ENCODE assay signal across 10 cellular contexts in the genomic region with DNA sequence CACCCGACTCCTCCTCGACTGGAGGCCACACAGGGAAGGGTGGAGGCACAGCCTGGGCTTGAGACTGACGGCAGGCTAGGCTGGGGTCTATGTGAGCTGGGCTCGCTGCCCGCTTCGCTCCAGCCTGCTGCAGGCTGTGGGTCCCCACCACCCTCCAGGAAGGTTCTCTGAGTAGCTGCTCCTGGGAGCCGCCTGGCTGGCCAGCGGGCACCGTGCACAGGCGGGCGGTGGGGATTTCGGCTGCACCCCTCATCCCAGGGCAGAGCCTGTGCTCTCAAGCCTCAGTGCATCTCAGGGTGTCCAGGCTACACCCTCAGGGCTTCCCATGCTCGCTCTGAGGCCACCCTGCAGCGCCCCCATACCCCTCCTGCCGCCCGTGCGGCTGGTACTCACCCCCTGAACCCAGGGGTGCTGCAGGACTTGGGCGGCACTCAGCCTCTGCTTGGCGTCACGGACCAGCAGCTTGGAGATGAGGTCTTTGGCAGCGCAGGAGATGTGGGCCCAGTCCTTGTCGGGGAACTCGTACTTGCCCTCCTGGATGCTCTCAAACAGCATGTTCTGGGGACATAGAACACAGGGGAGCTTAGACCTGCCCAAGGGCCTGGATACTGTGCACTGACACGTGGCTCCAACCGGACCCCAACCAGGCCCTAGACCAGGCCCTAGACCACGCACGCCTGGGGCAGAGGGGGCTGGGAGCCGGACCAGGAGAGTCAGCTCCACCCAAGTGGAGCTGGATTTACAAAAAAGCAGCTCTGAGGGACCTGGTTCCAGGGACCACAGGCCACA. TPM values are rescaled to one million over a fixed set of nuclear protein-coding genes. Genes with fewer than 3 reads are reported as not detected.
DNase-seq lines count a peak whose midpoint lies in the region; ATAC-seq and TF ChIP-seq lines count a peak whose summit lies in the region.
"Had no signal": no experiment of that assay in that cellular context is flagged by ENCODE, and none has a peak within 500 bp of the region (broad histone marks: within the 10 kb centered on the region; RNA-seq: fewer than 3 reads in every experiment).

No MANE protein-coding gene starts in this region.

- H3K27ac Mint-ChIP-seq in CD4-positive, CD25-positive, alpha-beta regulatory T cell = peak overlapping the region in 2 of 3 donors; percentile 89 to 92
- H3K27ac Mint-ChIP-seq: HFFc6 had no signal

- H3K27me3 Mint-ChIP-seq in CD4-positive, CD25-positive, alpha-beta regulatory T cell = no peaks in the 10 kb centered on the region

- H3K27me3 ChIP-seq in CD4-positive, CD25-positive, alpha-beta regulatory T cell (ENCODE audit: control insufficient read depth, insufficient read depth, low read length) = no peaks in the 10 kb centered on the region
- H3K27me3 ChIP-seq in NT2/D1 (ENCODE audit: insufficient read depth, insufficient read length) (no peaks in the 10 kb centered on the region), osteoblast (ENCODE audit: insufficient read depth, low read length) (no peaks in the 10 kb centered on the region)
- no peaks in the 10 kb centered on the region for H3K27me3 ChIP-seq in effector memory CD4-positive, alpha-beta T cell (replicated peaks; ENCODE audit: control insufficient read depth, insufficient read depth, low read length, poor library complexity, severe bottlenecking)

- H3K4me1 ChIP-seq in CD4-positive, CD25-positive, alpha-beta regulatory T cell (ENCODE audit: control insufficient read depth, insufficient read depth, low read length, poor library complexity, severe bottlenecking) = peaks cover 51% of the 10 kb centered on the region
- H3K4me1 ChIP-seq in NT2/D1 (ENCODE audit: insufficient read depth, insufficient read length) (peaks cover 41% of the 10 kb centered on the region), osteoblast (ENCODE audit: insufficient read depth, low read length) (peaks cover 6% of the 10 kb centered on the region)
- H3K4me1 ChIP-seq in effector memory CD4-positive, alpha-beta T cell (ENCODE audit: control insufficient read depth, insufficient read depth, low read length, poor library complexity, severe bottlenecking) = peaks cover 44% of the 10 kb centered on the region

- peaks cover 3% of the 10 kb centered on the region for H3K36me3 Mint-ChIP-seq in CD4-positive, CD25-positive, alpha-beta regulatory T cell

- DNase-seq in CD4-positive, CD25-positive, alpha-beta regulatory T cell = no peak
- DNase-seq in NT2/D1 (ENCODE audit: low read depth, low spot score) (no peak), osteoblast (ENCODE audit: insufficient read length, low spot score, missing footprints) (peak; percentile 92), A172 (ENCODE audit: low spot score) (no peak)
- no peak for DNase-seq in effector memory CD4-positive, alpha-beta T cell
- DNase-seq: HFFc6, NCI-H187 treated with DMSO at 0.1 percent for 48 hours had no signal

- H3K4me3 ChIP-seq in CD4-positive, CD25-positive, alpha-beta regulatory T cell (ENCODE audit: low read depth, low read length) = no peak overlapping the region
- H3K4me3 ChIP-seq in NT2/D1 (ENCODE audit: insufficient read length, low read depth) (no peak overlapping the region), osteoblast (ENCODE audit: insufficient read depth, low read length) (no peak overlapping the region)
- H3K4me3 ChIP-seq in effector memory CD4-positive, alpha-beta T cell (ENCODE audit: insufficient read depth, low read depth, low read length, poor library complexity, severe bottlenecking) = peak overlapping the region; percentile 44

- H3K79me2 ChIP-seq in osteoblast (ENCODE audit: insufficient read depth, low read length) = peaks cover 9% of the 10 kb centered on the region

- peak overlapping the region; percentile 84 for H3K9ac ChIP-seq in NT2/D1 (ENCODE audit: insufficient read length, low read depth)

- no peaks in the 10 kb centered on the region for H3K9me3 ChIP-seq in CD4-positive, CD25-positive, alpha-beta regulatory T cell (ENCODE audit: control insufficient read depth in 2 of 2, low read length in 2 of 2)
- H3K9me3 ChIP-seq in NT2/D1 (ENCODE audit: insufficient read depth, low read length) (no peaks in the 10 kb centered on the region), osteoblast (ENCODE audit: low read depth, low read length) (peaks cover under 1% of the 10 kb centered on the region)
- no peaks in the 10 kb centered on the region for H3K9me3 ChIP-seq in effector memory CD4-positive, alpha-beta T cell (ENCODE audit: control insufficient read depth, low read length)

- no peak overlapping the region for H3K4me2 ChIP-seq in osteoblast (ENCODE audit: insufficient read depth, low read length)

- no peak for TF ChIP-seq CTCF in osteoblast (IDR thresholded peaks at IDR 0.05; ENCODE audit: extremely low read depth, low read depth, low read length)

- peak overlapping the region in 2 of 4 donors; percentile 12 to 70 for H3K4me3 Mint-ChIP-seq in CD4-positive, CD25-positive, alpha-beta regulatory T cell
- H3K4me3 Mint-ChIP-seq: HFFc6 had no signal

- ATAC-seq in CD4-positive, CD25-positive, alpha-beta regulatory T cell (ENCODE audit: low read depth in 2 of 2) = no peak
- ATAC-seq in GM19395 (IDR thresholded peaks at IDR 0.05; ENCODE audit: unreplicated experiment) = no peak
- ATAC-seq in GM19035 (IDR thresholded peaks at IDR 0.05; ENCODE audit: unreplicated experiment) = no peak
- no peak for ATAC-seq in HG02763 (IDR thresholded peaks at IDR 0.05; ENCODE audit: unreplicated experiment)

- peaks cover 54% of the 10 kb centered on the region for H3K36me3 ChIP-seq in CD4-positive, CD25-positive, alpha-beta regulatory T cell (ENCODE audit: control insufficient read depth, insufficient read depth, low read length)
- H3K36me3 ChIP-seq in NT2/D1 (ENCODE audit: insufficient read depth, insufficient read length, low read length) (peaks cover 74% of the 10 kb centered on the region), osteoblast (ENCODE audit: insufficient read depth, low read length) (peaks cover 33% of the 10 kb centered on the region)
- peaks cover 57% of the 10 kb centered on the region for H3K36me3 ChIP-seq in effector memory CD4-positive, alpha-beta T cell (ENCODE audit: control insufficient read depth, insufficient read depth, low read length)

- peaks cover 40% of the 10 kb centered on the region for H4K20me1 ChIP-seq in osteoblast (ENCODE audit: insufficient read depth, low read length)

- H3K27ac ChIP-seq in CD4-positive, CD25-positive, alpha-beta regulatory T cell (ENCODE audit: insufficient read depth, low read length, poor library complexity, severe bottlenecking) = peak overlapping the region; percentile 99
- peak overlapping the region; percentile 95 for H3K27ac ChIP-seq in effector memory CD4-positive, alpha-beta T cell (ENCODE audit: insufficient read depth, low read length, poor library complexity, severe bottlenecking)
- no peak overlapping the region for H3K27ac ChIP-seq in osteoblast (ENCODE audit: low read depth, low read length)

- H3K4me1 Mint-ChIP-seq in CD4-positive, CD25-positive, alpha-beta regulatory T cell = peaks cover 0 to 42% (median 9%) of the 10 kb centered on the region in 4 donors

- H3K9me3 Mint-ChIP-seq in CD4-positive, CD25-positive, alpha-beta regulatory T cell = peaks cover 0 to 1% (median 0%) of the 10 kb centered on the region in 7 donors

- H2AFZ ChIP-seq in osteoblast (ENCODE audit: low read length) = no peak overlapping the region

RNA-seq across cellular contexts. Expression of gene MKNK2, which starts 10.2 kb away (rescaled TPM):
- 340 TPM for total RNA-seq in CD4-positive, CD25-positive, alpha-beta regulatory T cell
- polyA plus RNA-seq in CD4-positive, CD25-positive, alpha-beta regulatory T cell = 10 to 100 TPM; 28.7 to 38.2 (median 32.0) TPM
- total RNA-seq in osteoblast = 82.5 and 84.6 TPM in 2 replicates
- total RNA-seq in A172 (2014; rRNA removed; shearing (Covaris generic)) = 40.4 and 53.8 TPM in 2 replicates

RNA-seq across cellular contexts. Expression of gene BTBD2, which starts 25.3 kb away (rescaled TPM):
- total RNA-seq in CD4-positive, CD25-positive, alpha-beta regulatory T cell = 58.6 TPM
- polyA plus RNA-seq in CD4-positive, CD25-positive, alpha-beta regulatory T cell = 1 to 10 TPM; 3.2 to 5.4 (median 4.7) TPM
- 57.5 and 57.8 TPM in 2 replicates for total RNA-seq in osteoblast
- total RNA-seq in A172 (2014; rRNA removed; shearing (Covaris generic)) = 54.7 and 60.4 TPM in 2 replicates

RNA-seq across cellular contexts. Expression of gene MOB3A, which starts 55.3 kb away (rescaled TPM):
- 131 TPM for total RNA-seq in CD4-positive, CD25-positive, alpha-beta regulatory T cell
- 10 to 100 TPM; 73.6 to 91.1 (median 88.0) TPM for polyA plus RNA-seq in CD4-positive, CD25-positive, alpha-beta regulatory T cell
- 34.0 and 35.1 TPM in 2 replicates for total RNA-seq in osteoblast
- total RNA-seq in A172 (2014; rRNA removed; shearing (Covaris generic)) = 17.4 and 21.5 TPM in 2 replicates

RNA-seq across cellular contexts. Expression of gene IZUMO4, which starts 55.9 kb away (rescaled TPM):
- 16.5 TPM for total RNA-seq in CD4-positive, CD25-positive, alpha-beta regulatory T cell
- under 1 TPM; 0.47 to 0.82 (median 0.70) TPM for polyA plus RNA-seq in CD4-positive, CD25-positive, alpha-beta regulatory T cell
- total RNA-seq in osteoblast = 0.36 and 2.4 TPM in 2 replicates
- 2.7 and 2.8 TPM in 2 replicates for total RNA-seq in A172 (2014; rRNA removed; shearing (Covaris generic))
